In the genomic region with DNA sequence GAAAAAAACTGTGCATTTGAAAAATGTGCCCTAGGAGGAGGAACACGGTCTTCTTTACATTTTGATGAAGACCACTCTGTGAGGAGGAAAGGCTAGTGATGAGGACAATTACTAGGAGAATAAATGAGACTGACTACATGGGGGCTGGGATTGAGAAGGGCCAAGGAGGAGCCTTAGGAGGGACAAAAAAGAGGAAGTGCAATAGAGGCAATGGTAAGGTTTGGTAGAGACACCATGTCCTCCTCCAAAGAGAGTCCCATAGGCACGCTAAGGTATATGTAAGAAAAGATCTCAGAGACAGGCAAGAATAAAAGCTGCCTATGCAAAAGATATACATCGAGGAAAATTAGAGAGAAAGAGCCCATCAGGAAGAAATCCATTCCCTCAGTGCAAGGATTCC, we compare ENCODE assay signal across 22 cellular contexts.
"Had no signal": no experiment of that assay in that cellular context is flagged by ENCODE, and none has a peak within 500 bp of the region (broad histone marks: within the 10 kb centered on the region; RNA-seq: fewer than 3 reads in every experiment).

No MANE protein-coding gene starts in this region.

- H3K27ac Mint-ChIP-seq: natural killer cell treated with Interleukin-12 subunit alpha and Interleukin-12 subunit beta and Interleukin-15 and Interleukin-18, amount 100 ng/mL, for 72 hours had no signal

- H3K27ac ChIP-seq: dorsolateral prefrontal cortex, esophagus muscularis mucosa, gastroesophageal sphincter, left ventricle myocardium inferior, lower lobe of right lung, psoas muscle, right lobe of liver, stomach, thoracic aorta, transverse colon had no signal

- H3K27me3 ChIP-seq: esophagus muscularis mucosa, gastroesophageal sphincter, right lobe of liver, stomach, transverse colon had no signal

- ATAC-seq: gastroesophageal sphincter, lower lobe of right lung, psoas muscle, right lobe of liver had no signal

- H3K4me3 Mint-ChIP-seq: natural killer cell treated with Interleukin-12 subunit alpha and Interleukin-12 subunit beta and Interleukin-15 and Interleukin-18, amount 100 ng/mL, for 72 hours had no signal

- H3K36me3 Mint-ChIP-seq: natural killer cell treated with Interleukin-12 subunit alpha and Interleukin-12 subunit beta and Interleukin-15 and Interleukin-18, amount 100 ng/mL, for 72 hours had no signal

- H3K36me3 ChIP-seq: esophagus muscularis mucosa, gastroesophageal sphincter, left ventricle myocardium inferior, lower lobe of right lung, right lobe of liver, stomach, thoracic aorta, transverse colon had no signal

- H3K9me3 ChIP-seq: lower lobe of right lung, psoas muscle, right lobe of liver, transverse colon had no signal

- H3K4me1 ChIP-seq: esophagus muscularis mucosa, gastroesophageal sphincter, left ventricle myocardium inferior, lower lobe of right lung, psoas muscle, right lobe of liver, stomach, transverse colon had no signal

- DNase-seq: cortex of kidney; dorsolateral prefrontal cortex; effector memory CD4-positive, alpha-beta T cell; glutamatergic neuron; kidney; left cardiac atrium; left ventricle myocardium inferior; lower lobe of right lung; midbrain; psoas muscle; retina; right lobe of liver; stimulated activated CD4-positive, alpha-beta T cell treated with anti-CD3 and anti-CD28 coated beads, Interleukin-12 subunit alpha, Interleukin-12 subunit beta, amount 100 ng/mL, for 4 hours; stimulated activated naive CD4-positive, alpha-beta T cell; stomach; substantia nigra; transverse colon had no signal

- H3K4me3 ChIP-seq: dorsolateral prefrontal cortex, esophagus muscularis mucosa, gastroesophageal sphincter, left ventricle myocardium inferior, lower lobe of right lung, psoas muscle, right lobe of liver, skin epidermis, stomach, thoracic aorta, transverse colon had no signal
